In genomic region chr1:39268906-39269305, GRCh38 we compare ENCODE assay signal across 8 cellular contexts.
DNase-seq lines count a peak whose midpoint lies in the region; ATAC-seq and TF ChIP-seq lines count a peak whose summit lies in the region.

No MANE protein-coding gene starts in this region.

- CTCF ChIA-PET in naive thymus-derived CD4-positive, alpha-beta T cell (lab: Charles Lee) = interaction anchor here (1.3 to 2.6 kb wide), 3 partner anchors 8 to 77 kb away, joined by 3 to 18 read pairs (median 9); no protein-coding TSS in a partner anchor

- H3K27me3 Mint-ChIP-seq in chondrocyte (ENCODE audit: low read depth) = no peaks in the 10 kb centered on the region
- no peaks in the 10 kb centered on the region for H3K27me3 Mint-ChIP-seq in naive thymus-derived CD4-positive, alpha-beta T cell

- H3K27ac ChIP-seq in BLaER1 (peak overlapping the region; percentile 83), HUES48 (ENCODE audit: low read depth, low read length) (peak overlapping the region; percentile 96)
- no peak overlapping the region for H3K27ac ChIP-seq in naive thymus-derived CD4-positive, alpha-beta T cell (ENCODE audit: low read depth, low read length)

- H3K27ac Mint-ChIP-seq in chondrocyte (ENCODE audit: unreplicated experiment) = peak overlapping the region; percentile 95
- peak overlapping the region; percentile 14 to 86 (median 70) for H3K27ac Mint-ChIP-seq in naive thymus-derived CD4-positive, alpha-beta T cell

- peaks cover 65% of the 10 kb centered on the region for H3K4me1 Mint-ChIP-seq in chondrocyte (ENCODE audit: low read depth)
- H3K4me1 Mint-ChIP-seq in naive thymus-derived CD4-positive, alpha-beta T cell = peaks cover 56 to 85% (median 77%) of the 10 kb centered on the region in 7 donors

- H3K9me3 Mint-ChIP-seq in chondrocyte (ENCODE audit: low read depth) = no peaks in the 10 kb centered on the region
- no peaks in the 10 kb centered on the region for H3K9me3 Mint-ChIP-seq in naive thymus-derived CD4-positive, alpha-beta T cell

- H3K4me3 Mint-ChIP-seq in chondrocyte (ENCODE audit: unreplicated experiment) = peak overlapping the region; percentile 70
- H3K4me3 Mint-ChIP-seq in naive thymus-derived CD4-positive, alpha-beta T cell = peak overlapping the region in 4 of 10 donors; percentile 70 to 81 (median 70)

- peaks cover 10% of the 10 kb centered on the region; the same call in 1 of the 2 replicates for H3K36me3 ChIP-seq in BLaER1
- H3K36me3 ChIP-seq in HUES48 (ENCODE audit: control insufficient read depth, insufficient read depth, low read length) = peaks cover 7% of the 10 kb centered on the region; the same call in 1 of the 2 replicates
- H3K36me3 ChIP-seq in naive thymus-derived CD4-positive, alpha-beta T cell (ENCODE audit: control insufficient read depth in 2 of 3, insufficient read depth in 3 of 3, low read length in 3 of 3) = peaks cover 0 to 12% (median 0%) of the 10 kb centered on the region in 3 experiments

- DNase-seq in chondrocyte (ENCODE audit: low spot score) (no peak), ecto neural progenitor cell (ENCODE audit: low spot score) (no peak), HPDE6-E6E7 (ENCODE audit: extremely low spot score) (no peak), NCI-H2196 treated with DMSO at 0.1 percent for 48 hours (lab: John Stamatoyannopoulos, UW; ENCODE audit: unreplicated experiment) (no peak)
- DNase-seq in naive thymus-derived CD4-positive, alpha-beta T cell = no peak

- intact Hi-C loops in naive thymus-derived CD4-positive, alpha-beta T cell (cut with micrococcal nuclease) = loop anchor here in 1 of 2 donors (5.0 kb wide), 1 partner anchor 143 kb away; no protein-coding TSS in a partner anchor

- POLR2A ChIA-PET in naive thymus-derived CD4-positive, alpha-beta T cell (lab: Charles Lee) = no interaction called here

- no peak for ATAC-seq in naive thymus-derived CD4-positive, alpha-beta T cell
- no peak for ATAC-seq in HG03135 (IDR thresholded peaks at IDR 0.05; ENCODE audit: unreplicated experiment)

- peak overlapping the region; percentile 67 for H3K9ac ChIP-seq in BLaER1
- peak overlapping the region; percentile 37; the same call in 1 of the 2 replicates for H3K9ac ChIP-seq in HUES48 (ENCODE audit: low read depth, low read length)

- no peaks in the 10 kb centered on the region for H3K36me3 Mint-ChIP-seq in chondrocyte (ENCODE audit: low read depth)
- peaks cover 4 to 12% (median 6%) of the 10 kb centered on the region in 5 donors for H3K36me3 Mint-ChIP-seq in naive thymus-derived CD4-positive, alpha-beta T cell

- peaks cover 80% of the 10 kb centered on the region for H4K20me1 ChIP-seq in BLaER1

- H3K9me3 ChIP-seq in BLaER1 = no peaks in the 10 kb centered on the region
- H3K9me3 ChIP-seq in HUES48 (ENCODE audit: control insufficient read depth, insufficient read depth, low read length) = no peaks in the 10 kb centered on the region
- H3K9me3 ChIP-seq in naive thymus-derived CD4-positive, alpha-beta T cell (ENCODE audit: control insufficient read depth in 2 of 3, low read length in 3 of 3) = no peaks in the 10 kb centered on the region

- peaks cover 85% of the 10 kb centered on the region for H3K4me1 ChIP-seq in BLaER1
- peaks cover 59% of the 10 kb centered on the region for H3K4me1 ChIP-seq in HUES48 (ENCODE audit: control insufficient read depth, insufficient read depth, low read length)
- H3K4me1 ChIP-seq in naive thymus-derived CD4-positive, alpha-beta T cell (ENCODE audit: control insufficient read depth in 2 of 2, insufficient read depth in 2 of 2, low read length in 2 of 2) = peaks cover 16 to 21% of the 10 kb centered on the region in 2 donors

- no peak for TF ChIP-seq CTCF in chondrocyte (IDR thresholded peaks at IDR 0.05)

- H3K27me3 ChIP-seq in BLaER1 (no peaks in the 10 kb centered on the region), HUES48 (ENCODE audit: control insufficient read depth, insufficient read depth, low read length) (no peaks in the 10 kb centered on the region)
- no peaks in the 10 kb centered on the region for H3K27me3 ChIP-seq in naive thymus-derived CD4-positive, alpha-beta T cell (ENCODE audit: control insufficient read depth in 2 of 2, insufficient read depth in 2 of 2, low read length in 2 of 2)

- H3K4me3 ChIP-seq in BLaER1 (peak overlapping the region; percentile 56), HUES48 (ENCODE audit: low read depth, low read length) (peak overlapping the region; percentile 37)
- no peak overlapping the region for H3K4me3 ChIP-seq in naive thymus-derived CD4-positive, alpha-beta T cell (ENCODE audit: low read length)

- H3K4me2 ChIP-seq in BLaER1 = peak overlapping the region; percentile 90
